In genomic region chr15:47427463-47427862, GRCh38 we compare ENCODE assay signal across 20 cellular contexts.
A peak's percentile ranks its signal among the peaks of the same experiment; 100 is the strongest.
DNase-seq lines count a peak whose midpoint lies in the region; ATAC-seq and TF ChIP-seq lines count a peak whose summit lies in the region.
"Had no signal": no experiment of that assay in that cellular context is flagged by ENCODE, and none has a peak within 500 bp of the region (broad histone marks: within the 10 kb centered on the region; RNA-seq: fewer than 3 reads in every experiment).

No MANE protein-coding gene starts in this region.

- H3K27ac ChIP-seq in tibial artery, result no peak overlapping the region
- H3K27ac ChIP-seq: 22Rv1, A549, C4-2B, GM23248, HL-60 had no signal

- TF ChIP-seq CTCF in HFFc6 (IDR thresholded peaks at IDR 0.05) (no peak), fibroblast of the aortic adventitia (IDR thresholded peaks at IDR 0.05; ENCODE audit: insufficient read depth, low read length) (no peak), tibial artery (IDR thresholded peaks at IDR 0.05) (no peak)

- H3K4me1 ChIP-seq in tibial artery, result no peaks in the 10 kb centered on the region
- H3K4me1 ChIP-seq: A549, HAP-1 had no signal

- DNase-seq in NCI-H146 (lab: John Stamatoyannopoulos, UW) (peak; percentile 11), NCI-H146 treated with DMSO at 0.1 percent for 48 hours (lab: John Stamatoyannopoulos, UW; ENCODE audit: unreplicated experiment) (no peak), HFFc6 (no peak), amniotic epithelial cell (ENCODE audit: low read depth) (peak; percentile 32), fibroblast of the aortic adventitia (ENCODE audit: low read depth) (peak; percentile 73), tibial artery (no peak)
- DNase-seq: AML-193; CD4-positive, alpha-beta T cell; DMS153; DMS79; GF-D8; GM23248 had no signal

- no peaks in the 10 kb centered on the region for H3K9me3 Mint-ChIP-seq in HFFc6
- H3K9me3 Mint-ChIP-seq: CD4-positive, alpha-beta T cell had no signal

- H3K4me3 Mint-ChIP-seq in HFFc6, result no peak overlapping the region
- H3K4me3 Mint-ChIP-seq: CD4-positive, alpha-beta T cell; IgD-negative memory B cell had no signal

- H3K9me3 ChIP-seq in tibial artery, result no peaks in the 10 kb centered on the region
- H3K9me3 ChIP-seq: A549, HAP-1 had no signal

- H3K4me1 Mint-ChIP-seq in HFFc6 (ENCODE audit: low read depth), result peaks cover 82% of the 10 kb centered on the region
- H3K4me1 Mint-ChIP-seq: IgD-negative memory B cell had no signal

- no peaks in the 10 kb centered on the region for H3K27me3 ChIP-seq in tibial artery

- H3K36me3 ChIP-seq in tibial artery, result no peaks in the 10 kb centered on the region
- H3K36me3 ChIP-seq: HAP-1 had no signal

- ATAC-seq in GM19328 (IDR thresholded peaks at IDR 0.05; ENCODE audit: unreplicated experiment) (no peak), GM18502 (IDR thresholded peaks at IDR 0.05; ENCODE audit: poor library complexity, unreplicated experiment) (no peak)
- ATAC-seq: A549 had no signal

- H3K4me3 ChIP-seq in fibroblast of the aortic adventitia (ENCODE audit: low read depth, low read length), result no peak overlapping the region
- no peak overlapping the region for H3K4me3 ChIP-seq in tibial artery
- H3K4me3 ChIP-seq: A549, GM23248, HAP-1 had no signal

- no peaks in the 10 kb centered on the region; the same call in 1 of the 2 replicates for H3K36me3 Mint-ChIP-seq in HFFc6 (ENCODE audit: low read depth)
- H3K36me3 Mint-ChIP-seq: IgD-negative memory B cell had no signal

- intact Hi-C loops in tibial artery (cut with DNase I; ENCODE audit: low total_unique reads), result no loop called here

- H3K27ac Mint-ChIP-seq in HFFc6, result peak overlapping the region; percentile 37
- H3K27ac Mint-ChIP-seq: CD4-positive, alpha-beta T cell; IgD-negative memory B cell had no signal

- peaks cover 2% of the 10 kb centered on the region; the same call in 1 of the 2 replicates for H3K27me3 Mint-ChIP-seq in HFFc6 (ENCODE audit: insufficient read depth)
- H3K27me3 Mint-ChIP-seq: CD4-positive, alpha-beta T cell; IgD-negative memory B cell had no signal

Comparison
In these comparisons a context has a peak if more than half of its experiments do, and no peak if none do; other contexts are left out.
1. DNase-seq: peak in NCI-H146 (single experiment), amniotic epithelial cell (single experiment) and fibroblast of the aortic adventitia (single experiment); none in NCI-H146 treated with DMSO at 0.1 percent for 48 hours (single experiment), HFFc6 (single experiment) and tibial artery (0 of 2).